Comparison of ENCODE assay signal across 12 cellular contexts in genomic region chr6:81995548-81996289, GRCh38.
DNase-seq lines count a peak whose midpoint lies in the region; ATAC-seq and TF ChIP-seq lines count a peak whose summit lies in the region.
"Had no signal": no experiment of that assay in that cellular context is flagged by ENCODE, and none has a peak within 500 bp of the region (broad histone marks: within the 10 kb centered on the region; RNA-seq: fewer than 3 reads in every experiment).

No MANE protein-coding gene starts in this region.

- TF ChIP-seq EP300 in stomach (IDR thresholded peaks at IDR 0.05) = no peak

- H2AFZ ChIP-seq in neuronal stem cell (ENCODE audit: low read length) = peak overlapping the region; percentile 0

- no peaks in the 10 kb centered on the region for H3K79me1 ChIP-seq in neuronal stem cell (ENCODE audit: low read depth, low read length)

- intact Hi-C loops in stomach (cut with DNase I; ENCODE audit: low total_unique reads) = no loop called here

- H3K4me1 ChIP-seq in neuronal stem cell (ENCODE audit: control insufficient read depth in 2 of 2, insufficient read depth in 1 of 2, low read depth in 1 of 2, low read length in 2 of 2) = no peaks in the 10 kb centered on the region
- H3K4me1 ChIP-seq in stomach = no peaks in the 10 kb centered on the region

- no peak overlapping the region for H2AK5ac ChIP-seq in neuronal stem cell (ENCODE audit: low read depth, low read length)

- no peak overlapping the region for H4K8ac ChIP-seq in neuronal stem cell (ENCODE audit: low read depth, low read length)

- H3K4me3 ChIP-seq in cardiac fibroblast (replicated peaks in 1 of 2; ENCODE audit: low read depth in 2 of 2, low read length in 2 of 2) = no peak overlapping the region
- H3K4me3 ChIP-seq in neuronal stem cell (ENCODE audit: low read length in 2 of 2) = no peak overlapping the region
- no peak overlapping the region for H3K4me3 ChIP-seq in stomach
- H3K4me3 ChIP-seq: ovary had no signal

- H3K27me3 Mint-ChIP-seq in activated T-cell treated with anti-CD3 and anti-CD28 coated beads, Interleukin-2, amount 50 U/mL, for 4 hours (ENCODE audit: low read depth) = no peaks in the 10 kb centered on the region

- H3K27ac ChIP-seq in neuronal stem cell (replicated peaks; ENCODE audit: low read length) (no peak overlapping the region), stomach (no peak overlapping the region)
- H3K27ac ChIP-seq: ovary had no signal

- no peaks in the 10 kb centered on the region for H3K27me3 ChIP-seq in neuronal stem cell (ENCODE audit: control insufficient read depth in 3 of 3, insufficient read depth in 3 of 3, low read depth in 1 of 3, low read length in 3 of 3)
- H3K27me3 ChIP-seq in stomach = no peaks in the 10 kb centered on the region
- H3K27me3 ChIP-seq: ovary had no signal

- TF ChIP-seq CTCF in cardiac fibroblast (IDR thresholded peaks at IDR 0.05; ENCODE audit: low read depth, low read length) = no peak
- no peak for TF ChIP-seq CTCF in stomach (IDR thresholded peaks at IDR 0.05)

- no peak overlapping the region for H2BK5ac ChIP-seq in neuronal stem cell (ENCODE audit: low read length)

- H3K9me3 ChIP-seq in neuronal stem cell (replicated peaks in 1 of 2; ENCODE audit: control insufficient read depth in 2 of 2, insufficient read depth in 1 of 2, low read depth in 1 of 2, low read length in 2 of 2) (no peaks in the 10 kb centered on the region), stomach (no peaks in the 10 kb centered on the region)
- H3K9me3 ChIP-seq: ovary had no signal

- no peak overlapping the region for H2BK120ac ChIP-seq in neuronal stem cell (ENCODE audit: low read depth, low read length)

- no peak overlapping the region for H3K18ac ChIP-seq in neuronal stem cell (ENCODE audit: low read length)

- no peak for ATAC-seq in activated T-cell treated with anti-CD3 and anti-CD28 coated beads, Interleukin-2, amount 50 U/mL, for 4 hours

- no peak overlapping the region for H2BK12ac ChIP-seq in neuronal stem cell (ENCODE audit: low read length)

- H3K23ac ChIP-seq in neuronal stem cell (ENCODE audit: low read depth, low read length, poor library complexity) = no peak overlapping the region

- H3K9ac ChIP-seq in neuronal stem cell (ENCODE audit: low read depth, low read length, poor library complexity) = no peak overlapping the region

- H4K91ac ChIP-seq in neuronal stem cell (ENCODE audit: low read depth, low read length, poor library complexity) = no peak overlapping the region

- H3K4ac ChIP-seq in neuronal stem cell (ENCODE audit: low read length) = no peak overlapping the region

- no CpG with 5 or more reads among the region's 1 CpG for WGBS in neuronal stem cell (ENCODE audit: extremely low coverage in 2 of 2, insufficient read length in 2 of 2, insufficient replicate concordance in 1 of 2), 2 donors
- WGBS in stomach, 5 donors = 45 to 61% (median 52%) methylated on average over 1 of the region's 1 CpG

- no peak overlapping the region for H3K4me2 ChIP-seq in neuronal stem cell (ENCODE audit: insufficient read depth, low read length, poor library complexity, severe bottlenecking)

- H3K4me1 Mint-ChIP-seq in activated T-cell treated with anti-CD3 and anti-CD28 coated beads, Interleukin-2, amount 50 U/mL, for 4 hours (ENCODE audit: low read depth) = no peaks in the 10 kb centered on the region

- no peaks in the 10 kb centered on the region for H3K36me3 ChIP-seq in neuronal stem cell (replicated peaks in 1 of 2; ENCODE audit: control insufficient read depth in 2 of 2, insufficient read depth in 2 of 2, low read length in 2 of 2)
- H3K36me3 ChIP-seq in stomach = no peaks in the 10 kb centered on the region
- H3K36me3 ChIP-seq: ovary had no signal

- H3K14ac ChIP-seq in neuronal stem cell (ENCODE audit: low read length) = no peak overlapping the region

- no peak overlapping the region for H2BK15ac ChIP-seq in neuronal stem cell (ENCODE audit: low read length)

- H3K9me3 Mint-ChIP-seq in activated T-cell treated with anti-CD3 and anti-CD28 coated beads, Interleukin-2, amount 50 U/mL, for 4 hours = no peaks in the 10 kb centered on the region

- H3K4me3 Mint-ChIP-seq in activated T-cell treated with anti-CD3 and anti-CD28 coated beads, Interleukin-2, amount 50 U/mL, for 4 hours = no peak overlapping the region

- in situ Hi-C loops in KBM-7 (cut with MboI; ENCODE audit: low pct_unique_long_range_greater_than_20kb, low sequenced_read_pairs) = loop anchor here (25.0 kb wide), 1 partner anchor 233 kb away; the partner anchor contains the start of gene TENT5A

- DNase-seq in EL (peak; percentile 57), NCI-H446 treated with DMSO at 0.1 percent for 48 hours (lab: John Stamatoyannopoulos, UW) (peak; percentile 21), cardiac fibroblast (ENCODE audit: low read depth in 2 of 2) (peak; percentile 30 to 47), neuronal stem cell (ENCODE audit: low spot score) (no peak), stomach (no peak), KBM-7 (no peak), DMS114 treated with DMSO at 0.1 percent for 48 hours (lab: John Stamatoyannopoulos, UW; ENCODE audit: unreplicated experiment) (no peak)
- DNase-seq in activated T-cell treated with anti-CD3 and anti-CD28 coated beads, Interleukin-2, amount 50 U/mL, for 4 hours = no peak
- DNase-seq: activated CD8-positive, alpha-beta memory T cell treated with anti-CD3 and anti-CD28 coated beads for 24 hours; anterior cingulate cortex; NCI-H774; ovary had no signal

- no peaks in the 10 kb centered on the region for H3K36me3 Mint-ChIP-seq in activated T-cell treated with anti-CD3 and anti-CD28 coated beads, Interleukin-2, amount 50 U/mL, for 4 hours (ENCODE audit: insufficient read depth)

- no peak for TF ChIP-seq POLR2A in stomach (IDR thresholded peaks at IDR 0.05)

Comparison
In these comparisons a context has a peak if more than half of its experiments do, and no peak if none do; other contexts are left out.
1. DNase-seq: peak in EL (single experiment), NCI-H446 treated with DMSO at 0.1 percent for 48 hours (single experiment) and cardiac fibroblast (2 of 2); none in neuronal stem cell (single experiment), activated T-cell treated with anti-CD3 and anti-CD28 coated beads, Interleukin-2, amount 50 U/mL, for 4 hours (single experiment), stomach (single experiment), KBM-7 (single experiment) and DMS114 treated with DMSO at 0.1 percent for 48 hours (single experiment).